Comparison of ENCODE assay signal across 15 cellular contexts in genomic region chr20:38880952-38881735, GRCh38. TPM values are rescaled to one million over a fixed set of nuclear protein-coding genes. Genes with fewer than 3 reads are reported as not detected.
DNase-seq lines count a peak whose midpoint lies in the region; ATAC-seq, FAIRE-seq and TF ChIP-seq lines count a peak whose summit lies in the region.
"Had no signal": no experiment of that assay in that cellular context is flagged by ENCODE, and none has a peak within 500 bp of the region (broad histone marks: within the 10 kb centered on the region; RNA-seq: fewer than 3 reads in every experiment).

No MANE protein-coding gene starts in this region.

- no peak for FAIRE-seq in GM19239 (lab: Jason Lieb, UNC)

- H3K27me3 Mint-ChIP-seq in WTC11 (ENCODE audit: low read depth): no peaks in the 10 kb centered on the region; the same call in 1 of the 2 replicates
- H3K27me3 Mint-ChIP-seq in naive thymus-derived CD4-positive, alpha-beta T cell: no peaks in the 10 kb centered on the region
- H3K27me3 Mint-ChIP-seq: activated naive CD8-positive, alpha-beta T cell treated with anti-CD3 and anti-CD28 coated beads, Interleukin-2, amount 10 ng/mL, durations not matched to agents 7 days and 5 days had no signal

- no peak overlapping the region for H3K4me3 Mint-ChIP-seq in WTC11
- H3K4me3 Mint-ChIP-seq in naive thymus-derived CD4-positive, alpha-beta T cell: no peak overlapping the region
- H3K4me3 Mint-ChIP-seq: activated naive CD8-positive, alpha-beta T cell treated with anti-CD3 and anti-CD28 coated beads, Interleukin-2, amount 10 ng/mL, durations not matched to agents 7 days and 5 days had no signal

- H3K9me2 ChIP-seq in DOHH2 (replicated peaks; ENCODE audit: control insufficient read depth, low read length): no peaks in the 10 kb centered on the region

- CTCF ChIA-PET in WTC11 (lab: Charles Lee): interaction anchor here (0.9 to 4.3 kb wide), 3 partner anchors 12 to 91 kb away, joined by 3 to 46 read pairs (median 3); no protein-coding TSS in a partner anchor
- CTCF ChIA-PET in naive thymus-derived CD4-positive, alpha-beta T cell (lab: Charles Lee): interaction anchor here (0.9 to 1.8 kb wide), 3 partner anchors 12 to 112 kb away, joined by 3 to 7 read pairs (median 3); no protein-coding TSS in a partner anchor

- H3F3A ChIP-seq in DOHH2 (ENCODE audit: control insufficient read depth, insufficient read depth): peaks cover 28% of the 10 kb centered on the region

- peak overlapping the region; percentile 59 for H3K4me2 ChIP-seq in DOHH2 (ENCODE audit: low read length)

- H4K20me1 ChIP-seq in DOHH2 (ENCODE audit: control insufficient read depth, insufficient read depth, low read depth, low read length): no peaks in the 10 kb centered on the region

- no peaks in the 10 kb centered on the region for H3K36me3 Mint-ChIP-seq in WTC11
- H3K36me3 Mint-ChIP-seq in naive thymus-derived CD4-positive, alpha-beta T cell: peaks cover 0 to 20% (median 5%) of the 10 kb centered on the region in 5 donors

- peaks cover 91% of the 10 kb centered on the region for H3K79me2 ChIP-seq in DOHH2 (ENCODE audit: control insufficient read depth, low read length)

- no peaks in the 10 kb centered on the region for H3K27me3 ChIP-seq in DOHH2 (ENCODE audit: control insufficient read depth, low read length)
- no peaks in the 10 kb centered on the region for H3K27me3 ChIP-seq in naive thymus-derived CD4-positive, alpha-beta T cell (ENCODE audit: control insufficient read depth in 2 of 2, insufficient read depth in 2 of 2, low read length in 2 of 2)

- H3K9me3 ChIP-seq in DOHH2 (ENCODE audit: control insufficient read depth, insufficient read depth, low read length): no peaks in the 10 kb centered on the region
- H3K9me3 ChIP-seq in naive thymus-derived CD4-positive, alpha-beta T cell (ENCODE audit: control insufficient read depth in 2 of 3, low read length in 3 of 3): no peaks in the 10 kb centered on the region
- H3K9me3 ChIP-seq: heart right ventricle had no signal

- peaks cover 20% of the 10 kb centered on the region for H3K4me1 Mint-ChIP-seq in WTC11
- H3K4me1 Mint-ChIP-seq in naive thymus-derived CD4-positive, alpha-beta T cell: peaks cover 36 to 72% (median 44%) of the 10 kb centered on the region in 7 donors

- peak; percentile 64 for TF ChIP-seq CTCF in DOHH2 (IDR thresholded peaks at IDR 0.05; ENCODE audit: low read depth, low read length, poor library complexity, severe bottlenecking)
- TF ChIP-seq CTCF in WTC11 (IDR thresholded peaks at IDR 0.05): no peak

- peaks cover 44% of the 10 kb centered on the region for H3K36me3 ChIP-seq in DOHH2 (ENCODE audit: control insufficient read depth, low read length)
- no peaks in the 10 kb centered on the region for H3K36me3 ChIP-seq in naive thymus-derived CD4-positive, alpha-beta T cell (ENCODE audit: control insufficient read depth in 2 of 3, insufficient read depth in 3 of 3, low read length in 3 of 3)
- H3K36me3 ChIP-seq: heart right ventricle, WERI-Rb-1 had no signal

- H3K27ac ChIP-seq in DOHH2 (ENCODE audit: low read depth, low read length): peak overlapping the region; percentile 98
- H3K27ac ChIP-seq in naive thymus-derived CD4-positive, alpha-beta T cell (ENCODE audit: low read depth, low read length): no peak overlapping the region
- H3K27ac ChIP-seq: heart right ventricle, WERI-Rb-1 had no signal

- intact Hi-C loops in naive thymus-derived CD4-positive, alpha-beta T cell (cut with micrococcal nuclease): no loop called here

- H3K9me3 Mint-ChIP-seq in WTC11: no peaks in the 10 kb centered on the region
- no peaks in the 10 kb centered on the region for H3K9me3 Mint-ChIP-seq in naive thymus-derived CD4-positive, alpha-beta T cell
- H3K9me3 Mint-ChIP-seq: activated naive CD8-positive, alpha-beta T cell treated with anti-CD3 and anti-CD28 coated beads, Interleukin-2, amount 10 ng/mL, durations not matched to agents 7 days and 5 days had no signal

- no peak; the same call in 1 of the 2 replicates for ATAC-seq in WTC11
- ATAC-seq in naive thymus-derived CD4-positive, alpha-beta T cell: no peak
- ATAC-seq in HG03520 (IDR thresholded peaks at IDR 0.05; ENCODE audit: unreplicated experiment): no peak
- no peak for ATAC-seq in HG03460 (IDR thresholded peaks at IDR 0.05; ENCODE audit: unreplicated experiment)
- ATAC-seq: heart right ventricle had no signal

- H3K27ac Mint-ChIP-seq in WTC11: no peak overlapping the region
- H3K27ac Mint-ChIP-seq in naive thymus-derived CD4-positive, alpha-beta T cell: peak overlapping the region in 5 of 9 donors; percentile 16 to 78 (median 76)
- H3K27ac Mint-ChIP-seq: activated naive CD8-positive, alpha-beta T cell treated with anti-CD3 and anti-CD28 coated beads, Interleukin-2, amount 10 ng/mL, durations not matched to agents 7 days and 5 days had no signal

- H3K4me3 ChIP-seq in DOHH2 (ENCODE audit: low read length): peak overlapping the region; percentile 49
- no peak overlapping the region for H3K4me3 ChIP-seq in naive thymus-derived CD4-positive, alpha-beta T cell (ENCODE audit: low read length)
- H3K4me3 ChIP-seq: heart right ventricle had no signal

- DNase-seq in H4 (ENCODE audit: low spot score) (peak; percentile 23), WTC11 (ENCODE audit: low spot score) (no peak), GM19239 (ENCODE audit: insufficient read length, low spot score) (no peak)
- no peak for DNase-seq in naive thymus-derived CD4-positive, alpha-beta T cell
- no peak for DNase-seq in stimulated activated CD4-positive, alpha-beta T cell treated with anti-CD3 and anti-CD28 coated beads, Interleukin-4, amount 100 ng/mL, for 24 hours
- DNase-seq: activated naive CD8-positive, alpha-beta T cell treated with anti-CD3 and anti-CD28 coated beads, Interleukin-2, amount 10 ng/mL, durations not matched to agents 7 days and 5 days; DMS53; heart right ventricle; mesenchymal stem cell; NCI-H146; right cardiac atrium; WERI-Rb-1 had no signal

- POLR2A ChIA-PET in WTC11 (lab: Charles Lee): no interaction called here
- POLR2A ChIA-PET in naive thymus-derived CD4-positive, alpha-beta T cell (lab: Charles Lee): interaction anchor here (0.5 kb wide), 1 partner anchor 77 kb away, joined by 5 read pairs; no protein-coding TSS in a partner anchor

- H3K4me1 ChIP-seq in DOHH2 (ENCODE audit: control insufficient read depth, low read length): peaks cover 93% of the 10 kb centered on the region
- peaks cover 8 to 26% of the 10 kb centered on the region in 2 donors for H3K4me1 ChIP-seq in naive thymus-derived CD4-positive, alpha-beta T cell (ENCODE audit: control insufficient read depth in 2 of 2, insufficient read depth in 2 of 2, low read length in 2 of 2)

TF ChIP-seq in WTC11, 78 proteins besides CTCF, POLR2A, EP300 and RAD21:
- TF ChIP-seq FOXP1 (CRISPR knock-in tag; IDR thresholded peaks at IDR 0.05; ENCODE audit: borderline replicate concordance) (0 out of 2 replicates have a peak, but pooled peaks have one; percentile 26), STAT6 (CRISPR knock-in tag; conservative IDR thresholded peaks at IDR 0.05; ENCODE audit: low read depth) (no peak)

RNA-seq across cellular contexts. Expression of gene FAM83D, which starts 45.1 kb away (rescaled TPM):
- total RNA-seq in H4 (2014; rRNA removed; shearing (Covaris generic)): 66.2 and 67.5 TPM in 2 replicates
- 57.7 to 66.9 TPM (median 58.3 TPM) in 3 replicates for total RNA-seq in WTC11 (2021)
- 10 to 100 TPM in 1 of 5 experiments, 1 to 10 TPM in 4; 1.4 to 11.1 (median 1.8) TPM for total RNA-seq in naive thymus-derived CD4-positive, alpha-beta T cell
- polyA plus RNA-seq in naive thymus-derived CD4-positive, alpha-beta T cell: 1 to 10 TPM in 1 of 2 donors, under 1 TPM in 1; 0.82 to 2.0 TPM
